ENCODE assay signal across 1 cellular context in the genomic region with DNA sequence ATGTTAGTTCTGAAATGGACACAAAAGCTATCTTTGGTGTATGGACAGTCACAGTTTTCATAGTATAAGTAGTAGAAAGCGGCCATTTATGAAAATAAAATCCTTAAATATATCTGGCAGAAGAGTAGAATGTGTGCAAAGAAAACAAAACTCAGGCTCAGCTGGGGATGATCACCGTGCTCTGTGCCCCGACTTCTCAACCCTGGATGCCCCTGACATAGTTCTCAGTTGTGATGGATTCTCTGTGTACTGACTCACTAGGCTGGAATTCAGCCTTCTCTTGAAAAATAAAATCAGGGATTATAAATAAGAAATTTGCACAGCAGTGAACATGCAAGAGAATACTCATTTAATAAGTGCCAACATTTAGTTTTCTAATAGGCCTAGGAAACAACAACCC.
TF ChIP-seq lines count a peak whose summit lies in the region.

No MANE protein-coding gene starts in this region.

TF ChIP-seq in HepG2, 621 proteins besides CTCF, POLR2A, EP300 and RAD21 (continued from another document):
- TF ChIP-seq, protein P1, sequence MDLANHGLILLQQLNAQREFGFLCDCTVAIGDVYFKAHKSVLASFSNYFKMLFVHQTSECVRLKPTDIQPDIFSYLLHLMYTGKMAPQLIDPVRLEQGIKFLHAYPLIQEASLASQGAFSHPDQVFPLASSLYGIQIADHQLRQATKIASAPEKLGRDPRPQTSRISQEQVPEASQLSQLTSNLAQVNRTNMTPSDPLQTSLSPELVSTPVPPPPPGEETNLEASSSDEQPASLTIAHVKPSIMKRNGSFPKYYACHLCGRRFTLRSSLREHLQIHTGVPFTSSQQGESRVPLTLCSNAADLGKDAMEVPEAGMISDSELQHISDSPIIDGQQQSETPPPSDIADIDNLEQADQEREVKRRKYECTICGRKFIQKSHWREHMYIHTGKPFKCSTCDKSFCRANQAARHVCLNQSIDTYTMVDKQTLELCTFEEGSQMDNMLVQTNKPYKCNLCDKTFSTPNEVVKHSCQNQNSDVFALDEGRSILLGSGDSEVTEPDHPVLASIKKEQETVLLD (CRISPR knock-in tag; IDR thresholded peaks at IDR 0.05; ENCODE audit: low read depth) = no peak
- no peak for TF ChIP-seq HCFC1 (IDR thresholded peaks at IDR 0.05; ENCODE audit: low read depth, low read length)
- TF ChIP-seq ELF1 (CRISPR knock-in tag; IDR thresholded peaks at IDR 0.05) = no peak
- TF ChIP-seq, protein P2, sequence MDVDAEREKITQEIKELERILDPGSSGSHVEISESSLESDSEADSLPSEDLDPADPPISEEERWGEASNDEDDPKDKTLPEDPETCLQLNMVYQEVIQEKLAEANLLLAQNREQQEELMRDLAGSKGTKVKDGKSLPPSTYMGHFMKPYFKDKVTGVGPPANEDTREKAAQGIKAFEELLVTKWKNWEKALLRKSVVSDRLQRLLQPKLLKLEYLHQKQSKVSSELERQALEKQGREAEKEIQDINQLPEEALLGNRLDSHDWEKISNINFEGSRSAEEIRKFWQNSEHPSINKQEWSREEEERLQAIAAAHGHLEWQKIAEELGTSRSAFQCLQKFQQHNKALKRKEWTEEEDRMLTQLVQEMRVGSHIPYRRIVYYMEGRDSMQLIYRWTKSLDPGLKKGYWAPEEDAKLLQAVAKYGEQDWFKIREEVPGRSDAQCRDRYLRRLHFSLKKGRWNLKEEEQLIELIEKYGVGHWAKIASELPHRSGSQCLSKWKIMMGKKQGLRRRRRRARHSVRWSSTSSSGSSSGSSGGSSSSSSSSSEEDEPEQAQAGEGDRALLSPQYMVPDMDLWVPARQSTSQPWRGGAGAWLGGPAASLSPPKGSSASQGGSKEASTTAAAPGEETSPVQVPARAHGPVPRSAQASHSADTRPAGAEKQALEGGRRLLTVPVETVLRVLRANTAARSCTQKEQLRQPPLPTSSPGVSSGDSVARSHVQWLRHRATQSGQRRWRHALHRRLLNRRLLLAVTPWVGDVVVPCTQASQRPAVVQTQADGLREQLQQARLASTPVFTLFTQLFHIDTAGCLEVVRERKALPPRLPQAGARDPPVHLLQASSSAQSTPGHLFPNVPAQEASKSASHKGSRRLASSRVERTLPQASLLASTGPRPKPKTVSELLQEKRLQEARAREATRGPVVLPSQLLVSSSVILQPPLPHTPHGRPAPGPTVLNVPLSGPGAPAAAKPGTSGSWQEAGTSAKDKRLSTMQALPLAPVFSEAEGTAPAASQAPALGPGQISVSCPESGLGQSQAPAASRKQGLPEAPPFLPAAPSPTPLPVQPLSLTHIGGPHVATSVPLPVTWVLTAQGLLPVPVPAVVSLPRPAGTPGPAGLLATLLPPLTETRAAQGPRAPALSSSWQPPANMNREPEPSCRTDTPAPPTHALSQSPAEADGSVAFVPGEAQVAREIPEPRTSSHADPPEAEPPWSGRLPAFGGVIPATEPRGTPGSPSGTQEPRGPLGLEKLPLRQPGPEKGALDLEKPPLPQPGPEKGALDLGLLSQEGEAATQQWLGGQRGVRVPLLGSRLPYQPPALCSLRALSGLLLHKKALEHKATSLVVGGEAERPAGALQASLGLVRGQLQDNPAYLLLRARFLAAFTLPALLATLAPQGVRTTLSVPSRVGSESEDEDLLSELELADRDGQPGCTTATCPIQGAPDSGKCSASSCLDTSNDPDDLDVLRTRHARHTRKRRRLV (CRISPR knock-in tag; IDR thresholded peaks at IDR 0.05) = no peak
- TF ChIP-seq ZNF629 (CRISPR knock-in tag; conservative IDR thresholded peaks at IDR 0.05) = no peak
- TF ChIP-seq, protein P3, sequence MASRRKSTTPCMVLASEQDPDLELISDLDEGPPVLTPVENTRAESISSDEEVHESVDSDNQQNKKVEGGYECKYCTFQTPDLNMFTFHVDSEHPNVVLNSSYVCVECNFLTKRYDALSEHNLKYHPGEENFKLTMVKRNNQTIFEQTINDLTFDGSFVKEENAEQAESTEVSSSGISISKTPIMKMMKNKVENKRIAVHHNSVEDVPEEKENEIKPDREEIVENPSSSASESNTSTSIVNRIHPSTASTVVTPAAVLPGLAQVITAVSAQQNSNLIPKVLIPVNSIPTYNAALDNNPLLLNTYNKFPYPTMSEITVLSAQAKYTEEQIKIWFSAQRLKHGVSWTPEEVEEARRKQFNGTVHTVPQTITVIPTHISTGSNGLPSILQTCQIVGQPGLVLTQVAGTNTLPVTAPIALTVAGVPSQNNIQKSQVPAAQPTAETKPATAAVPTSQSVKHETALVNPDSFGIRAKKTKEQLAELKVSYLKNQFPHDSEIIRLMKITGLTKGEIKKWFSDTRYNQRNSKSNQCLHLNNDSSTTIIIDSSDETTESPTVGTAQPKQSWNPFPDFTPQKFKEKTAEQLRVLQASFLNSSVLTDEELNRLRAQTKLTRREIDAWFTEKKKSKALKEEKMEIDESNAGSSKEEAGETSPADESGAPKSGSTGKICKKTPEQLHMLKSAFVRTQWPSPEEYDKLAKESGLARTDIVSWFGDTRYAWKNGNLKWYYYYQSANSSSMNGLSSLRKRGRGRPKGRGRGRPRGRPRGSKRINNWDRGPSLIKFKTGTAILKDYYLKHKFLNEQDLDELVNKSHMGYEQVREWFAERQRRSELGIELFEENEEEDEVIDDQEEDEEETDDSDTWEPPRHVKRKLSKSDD (CRISPR knock-in tag; IDR thresholded peaks at IDR 0.05; ENCODE audit: low read depth) = no peak
- no peak for TF ChIP-seq CBX2 (IDR thresholded peaks at IDR 0.05; ENCODE audit: low read depth, low read length)
- TF ChIP-seq CBX2 (CRISPR knock-in tag; IDR thresholded peaks at IDR 0.05; ENCODE audit: low read depth) = no peak
- no peak for TF ChIP-seq ZNF549 (CRISPR knock-in tag; IDR thresholded peaks at IDR 0.05)
- TF ChIP-seq, protein P4, sequence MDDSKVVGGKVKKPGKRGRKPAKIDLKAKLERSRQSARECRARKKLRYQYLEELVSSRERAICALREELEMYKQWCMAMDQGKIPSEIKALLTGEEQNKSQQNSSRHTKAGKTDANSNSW (CRISPR knock-in tag; IDR thresholded peaks at IDR 0.05; ENCODE audit: borderline replicate concordance) = no peak
- TF ChIP-seq, protein P5, sequence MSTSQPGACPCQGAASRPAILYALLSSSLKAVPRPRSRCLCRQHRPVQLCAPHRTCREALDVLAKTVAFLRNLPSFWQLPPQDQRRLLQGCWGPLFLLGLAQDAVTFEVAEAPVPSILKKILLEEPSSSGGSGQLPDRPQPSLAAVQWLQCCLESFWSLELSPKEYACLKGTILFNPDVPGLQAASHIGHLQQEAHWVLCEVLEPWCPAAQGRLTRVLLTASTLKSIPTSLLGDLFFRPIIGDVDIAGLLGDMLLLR (CRISPR knock-in tag; IDR thresholded peaks at IDR 0.05) = no peak
- TF ChIP-seq, protein P6, sequence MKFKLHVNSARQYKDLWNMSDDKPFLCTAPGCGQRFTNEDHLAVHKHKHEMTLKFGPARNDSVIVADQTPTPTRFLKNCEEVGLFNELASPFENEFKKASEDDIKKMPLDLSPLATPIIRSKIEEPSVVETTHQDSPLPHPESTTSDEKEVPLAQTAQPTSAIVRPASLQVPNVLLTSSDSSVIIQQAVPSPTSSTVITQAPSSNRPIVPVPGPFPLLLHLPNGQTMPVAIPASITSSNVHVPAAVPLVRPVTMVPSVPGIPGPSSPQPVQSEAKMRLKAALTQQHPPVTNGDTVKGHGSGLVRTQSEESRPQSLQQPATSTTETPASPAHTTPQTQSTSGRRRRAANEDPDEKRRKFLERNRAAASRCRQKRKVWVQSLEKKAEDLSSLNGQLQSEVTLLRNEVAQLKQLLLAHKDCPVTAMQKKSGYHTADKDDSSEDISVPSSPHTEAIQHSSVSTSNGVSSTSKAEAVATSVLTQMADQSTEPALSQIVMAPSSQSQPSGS (CRISPR knock-in tag; IDR thresholded peaks at IDR 0.05) = no peak
- TF ChIP-seq, protein P7, sequence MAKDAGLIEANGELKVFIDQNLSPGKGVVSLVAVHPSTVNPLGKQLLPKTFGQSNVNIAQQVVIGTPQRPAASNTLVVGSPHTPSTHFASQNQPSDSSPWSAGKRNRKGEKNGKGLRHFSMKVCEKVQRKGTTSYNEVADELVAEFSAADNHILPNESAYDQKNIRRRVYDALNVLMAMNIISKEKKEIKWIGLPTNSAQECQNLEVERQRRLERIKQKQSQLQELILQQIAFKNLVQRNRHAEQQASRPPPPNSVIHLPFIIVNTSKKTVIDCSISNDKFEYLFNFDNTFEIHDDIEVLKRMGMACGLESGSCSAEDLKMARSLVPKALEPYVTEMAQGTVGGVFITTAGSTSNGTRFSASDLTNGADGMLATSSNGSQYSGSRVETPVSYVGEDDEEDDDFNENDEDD (CRISPR knock-in tag; IDR thresholded peaks at IDR 0.05; ENCODE audit: borderline replicate concordance) = no peak
- TF ChIP-seq NCOA1 (CRISPR knock-in tag; IDR thresholded peaks at IDR 0.05) = no peak
TF ChIP-seq in HepG2: peak in this region for 0.
